Comparison of ENCODE assay signal across 9 cellular contexts in the genomic region with DNA sequence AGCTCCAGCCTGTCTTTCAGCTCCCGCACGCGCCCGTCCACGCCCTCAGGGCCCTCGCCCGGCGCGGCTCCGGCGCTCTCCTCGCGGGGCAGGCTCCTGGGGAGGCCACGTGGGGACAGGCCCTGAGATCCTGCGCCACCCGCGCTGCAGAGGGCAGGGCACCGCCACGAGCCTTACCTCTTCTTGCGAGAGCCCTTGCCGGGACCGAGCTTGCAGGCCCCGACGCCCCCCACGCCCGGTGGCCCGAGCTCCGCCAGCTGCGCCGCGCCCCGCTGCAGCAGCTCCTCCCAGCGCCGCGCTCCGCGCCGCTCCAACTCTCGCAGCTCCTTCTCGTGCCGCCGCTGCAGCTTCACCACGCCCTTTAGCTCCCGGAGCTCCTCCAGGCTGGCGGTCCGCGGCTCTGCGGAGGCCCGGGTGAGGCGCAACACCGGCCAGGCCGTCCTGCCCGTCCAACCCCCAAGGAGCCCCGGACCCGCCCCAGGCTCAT. TPM values are rescaled to one million over a fixed set of nuclear protein-coding genes. Genes with fewer than 3 reads are reported as not detected.
DNase-seq lines count a peak whose midpoint lies in the region; ATAC-seq, FAIRE-seq and TF ChIP-seq lines count a peak whose summit lies in the region.
"Had no signal": no experiment of that assay in that cellular context is flagged by ENCODE, and none has a peak within 500 bp of the region (broad histone marks: within the 10 kb centered on the region; RNA-seq: fewer than 3 reads in every experiment).

No MANE protein-coding gene starts in this region.

- POLR2A ChIA-PET in K562 (lab: Yijun Ruan, JAX): interaction anchor here (0.7 to 1.8 kb wide), 3 partner anchors 9 to 28 kb away, joined by 3 to 13 read pairs (median 3); no protein-coding TSS in a partner anchor
- POLR2A ChIA-PET in activated CD8-positive, alpha-beta T cell treated with anti-CD3 and anti-CD28 coated beads, Interleukin-2, amount 10 ng/mL, durations not matched to agents 7 days and 5 days (lab: Charles Lee): interaction anchor here (1.2 kb wide), 1 partner anchor 16 kb away, joined by 3 read pairs; no protein-coding TSS in a partner anchor

- TF ChIP-seq RAD21 in K562 (CRISPR knock-in tag; conservative IDR thresholded peaks at IDR 0.05 in 1 of 2, IDR thresholded peaks at IDR 0.05 in 1 of 2): no peak

- intact Hi-C loops in K562 (cut with micrococcal nuclease) (no loop called here), tibial artery (cut with DNase I; ENCODE audit: low total_unique reads) (no loop called here)

- H3K9ac ChIP-seq in K562 (ENCODE audit: insufficient read depth in 1 of 2, low read depth in 2 of 2, low read length in 2 of 2): peak overlapping the region in 1 of 2 experiments; percentile 89; a peak in 3 of 4 replicates

- DNase-seq in NCI-H1436 (lab: John Stamatoyannopoulos, UW) (peak; percentile 44), NCI-H1436 treated with DMSO at 0.1 percent for 48 hours (lab: John Stamatoyannopoulos, UW) (no peak), K562 (ENCODE audit: extremely low read depth in 1 of 4, low spot score in 3 of 4) (peak; percentile 61 to 77 (median 75)), iPS-NIHi7 (ENCODE audit: extremely low spot score) (peak; percentile 70), tibial artery (no peak), SW 1271 (lab: John Stamatoyannopoulos, UW) (no peak)
- no peak for DNase-seq in activated CD8-positive, alpha-beta T cell treated with anti-CD3 and anti-CD28 coated beads, Interleukin-2, amount 10 ng/mL, durations not matched to agents 7 days and 5 days
- no peak for DNase-seq in activated T-cell treated with anti-CD3 and anti-CD28 coated beads, Interleukin-2, amount 50 U/mL, for 72 hours

- H3K4me3 ChIP-seq in K562: peak overlapping the region; percentile 21; the same call in 1 of the 2 replicates
- H3K4me3 ChIP-seq in tibial artery: peak overlapping the region; percentile 31 to 46

- H3K36me3 ChIP-seq in K562 (ENCODE audit: control insufficient read depth, insufficient read depth, low read length) (no peaks in the 10 kb centered on the region), tibial artery (no peaks in the 10 kb centered on the region)

- FAIRE-seq in K562 (lab: Jason Lieb, UNC): no peak

- H3K9me1 ChIP-seq in K562 (ENCODE audit: control insufficient read depth, insufficient read depth, low read length): no peaks in the 10 kb centered on the region

- no peaks in the 10 kb centered on the region for H3K9me3 Mint-ChIP-seq in activated CD8-positive, alpha-beta T cell treated with anti-CD3 and anti-CD28 coated beads, Interleukin-2, amount 10 ng/mL, durations not matched to agents 7 days and 5 days (ENCODE audit: insufficient read depth)
- no peaks in the 10 kb centered on the region for H3K9me3 Mint-ChIP-seq in activated T-cell treated with anti-CD3 and anti-CD28 coated beads, Interleukin-2, amount 50 U/mL, for 72 hours

- in situ Hi-C loops in K562 (cut with MboI): no loop called here

- ATAC-seq in K562: peak; percentile 89
- ATAC-seq in activated CD8-positive, alpha-beta T cell treated with anti-CD3 and anti-CD28 coated beads, Interleukin-2, amount 10 ng/mL, durations not matched to agents 7 days and 5 days: no peak
- no peak for ATAC-seq in activated T-cell treated with anti-CD3 and anti-CD28 coated beads, Interleukin-2, amount 50 U/mL, for 72 hours (replicated peaks in 1 of 2)

- peak overlapping the region; percentile 47; the same call in 1 of the 2 replicates for H3K4me2 ChIP-seq in K562 (ENCODE audit: insufficient read depth, low read length)

- H3K27ac Mint-ChIP-seq in activated CD8-positive, alpha-beta T cell treated with anti-CD3 and anti-CD28 coated beads, Interleukin-2, amount 10 ng/mL, durations not matched to agents 7 days and 5 days: no peak overlapping the region
- H3K27ac Mint-ChIP-seq in activated T-cell treated with anti-CD3 and anti-CD28 coated beads, Interleukin-2, amount 50 U/mL, for 72 hours: no peak overlapping the region

- no peak overlapping the region for H3K27ac ChIP-seq in K562 (ENCODE audit: extremely low read depth, low read depth, low read length)
- no peak overlapping the region for H3K27ac ChIP-seq in tibial artery

- no peaks in the 10 kb centered on the region for H3K79me2 ChIP-seq in K562 (ENCODE audit: control insufficient read depth, insufficient read depth, low read length)

- WGBS in K562 (ENCODE audit: insufficient coverage, low coverage, missing lambda C conversion rate): 16% methylated on average over 10 of the region's 55 CpGs

- peaks cover 7% of the 10 kb centered on the region for H3K36me3 Mint-ChIP-seq in activated CD8-positive, alpha-beta T cell treated with anti-CD3 and anti-CD28 coated beads, Interleukin-2, amount 10 ng/mL, durations not matched to agents 7 days and 5 days (ENCODE audit: low read depth)
- no peaks in the 10 kb centered on the region for H3K36me3 Mint-ChIP-seq in activated T-cell treated with anti-CD3 and anti-CD28 coated beads, Interleukin-2, amount 50 U/mL, for 72 hours (ENCODE audit: insufficient read depth in 2 of 2)
- H3K36me3 Mint-ChIP-seq: brain had no signal

- H3K4me1 ChIP-seq in K562 (replicated peaks in 1 of 2; ENCODE audit: control insufficient read depth in 2 of 2, insufficient read depth in 2 of 2, low read length in 2 of 2) (peaks cover 0 to 24% of the 10 kb centered on the region in 2 experiments; a peak in 3 of 5 replicates), tibial artery (peaks cover 0 to 14% (median 12%) of the 10 kb centered on the region in 4 donors)

- peak overlapping the region; percentile 89 for H2AFZ ChIP-seq in K562 (ENCODE audit: low read depth, low read length)

- no peak overlapping the region for H3K4me3 Mint-ChIP-seq in activated CD8-positive, alpha-beta T cell treated with anti-CD3 and anti-CD28 coated beads, Interleukin-2, amount 10 ng/mL, durations not matched to agents 7 days and 5 days
- no peak overlapping the region for H3K4me3 Mint-ChIP-seq in activated T-cell treated with anti-CD3 and anti-CD28 coated beads, Interleukin-2, amount 50 U/mL, for 72 hours

- no peaks in the 10 kb centered on the region for H3K27me3 Mint-ChIP-seq in activated CD8-positive, alpha-beta T cell treated with anti-CD3 and anti-CD28 coated beads, Interleukin-2, amount 10 ng/mL, durations not matched to agents 7 days and 5 days (ENCODE audit: low read depth)
- no peaks in the 10 kb centered on the region for H3K27me3 Mint-ChIP-seq in activated T-cell treated with anti-CD3 and anti-CD28 coated beads, Interleukin-2, amount 50 U/mL, for 72 hours (ENCODE audit: low read depth)

- CTCF ChIA-PET in K562 (lab: Yijun Ruan, JAX; ENCODE audit: low intra/inter-chr PET ratio): no interaction called here
- CTCF ChIA-PET in activated CD8-positive, alpha-beta T cell treated with anti-CD3 and anti-CD28 coated beads, Interleukin-2, amount 10 ng/mL, durations not matched to agents 7 days and 5 days (lab: Charles Lee): interaction anchor here (1.0 to 3.7 kb wide), 4 partner anchors 12 to 18 kb away, joined by 3 to 28 read pairs (median 3); partner anchors contain the start of gene PLCB2

- H3K27me3 ChIP-seq in K562 (ENCODE audit: control insufficient read depth in 2 of 2, insufficient read depth in 2 of 2, low read length in 2 of 2) (peaks cover 3 to 40% of the 10 kb centered on the region in 2 experiments; a peak in 4 of 5 replicates), tibial artery (peaks cover 0 to 39% of the 10 kb centered on the region in 2 donors)

- 0 out of 2 replicates have a peak, but pooled peaks have one; percentile 29 for TF ChIP-seq POLR2A in K562 (conservative IDR thresholded peaks at IDR 0.05)

- H3K9me3 ChIP-seq in K562 (replicated peaks; ENCODE audit: control insufficient read depth, insufficient read depth, low read depth, low read length): no peaks in the 10 kb centered on the region
- no peaks in the 10 kb centered on the region for H3K9me3 ChIP-seq in tibial artery

- BruUV-seq in K562 (replicated peaks; lab: Mats Ljungman, UMichigan): no TSS peak

- TF ChIP-seq CTCF in K562 (IDR thresholded peaks at IDR 0.05 in 2 of 3, conservative IDR thresholded peaks at IDR 0.05 in 1 of 3; ENCODE audit: insufficient read depth in 2 of 3, low read depth in 1 of 3, low read length in 3 of 3): no peak
- TF ChIP-seq CTCF in tibial artery (IDR thresholded peaks at IDR 0.05): no peak

- no peak for TF ChIP-seq EP300 in K562 (IDR thresholded peaks at IDR 0.05; ENCODE audit: low read length)

- H3K4me1 Mint-ChIP-seq in activated CD8-positive, alpha-beta T cell treated with anti-CD3 and anti-CD28 coated beads, Interleukin-2, amount 10 ng/mL, durations not matched to agents 7 days and 5 days (ENCODE audit: low read depth): no peaks in the 10 kb centered on the region
- H3K4me1 Mint-ChIP-seq in activated T-cell treated with anti-CD3 and anti-CD28 coated beads, Interleukin-2, amount 50 U/mL, for 72 hours (ENCODE audit: low read depth): no peaks in the 10 kb centered on the region

- H4K20me1 ChIP-seq in K562 (replicated peaks; ENCODE audit: control insufficient read depth, insufficient read depth, low read length): 0 out of 2 replicates have a peak, but pooled peaks cover 2% of the 10 kb centered on the region

RNA-seq across cellular contexts. Expression of gene ANKRD63, which starts 8.3 kb away (rescaled TPM):
- 1.5 TPM in 1 of 2 replicates, not detected in the other for total RNA-seq in K562 (2011; cell fraction: chromatin; rRNA removed; ENCODE audit: low replicate concordance)
- 0.92 and 2.5 TPM in 2 replicates for total RNA-seq in K562 (2011; cell fraction: nucleolus; rRNA removed)
- total RNA-seq in K562 (2011; cell fraction: nucleoplasm; rRNA removed): not detected in 2 replicates
- total RNA-seq in K562 (2014; rRNA removed) (2.0 and 2.5 TPM in 2 replicates), K562 (2014; rRNA removed; fragmentation: Illumina TruSeq; extraction: Trizol) (not detected in 2 replicates), K562 (2015; rRNA removed; fragmentation: Illumina TruSeq; extraction: Trizol) (not detected in 2 replicates), K562 (2021) (1.8 and 2.5 TPM in 2 replicates)
- polyA plus RNA-seq in K562 (2011; rRNA removed) (0.19 TPM in 1 of 2 replicates, not detected in the other), K562 (2014; fragmentation: Illumina TruSeq; extraction: Trizol) (not detected in 2 replicates), K562 (2014; fragmentation: Nextera tagmentation; extraction: Ambion mirVana) (not detected), K562 (2014; rRNA removed) (0.63 and 1.3 TPM in 2 replicates)
- 0.24 and 2.1 TPM in 2 replicates for polyA plus RNA-seq in K562 (2011; cell fraction: cytosol; rRNA removed)
- polyA plus RNA-seq in K562 (2011; cell fraction: nucleus; rRNA removed): 2.7 and 5.3 TPM in 2 replicates
- 0.60 and 1.1 TPM in 2 replicates for polyA plus RNA-seq in K562 (2012)
- not detected in 2 replicates for polyA minus RNA-seq in K562 (2011; rRNA and poly(A)+ RNA removed)
- 1.5 and 3.5 TPM in 2 replicates for polyA minus RNA-seq in K562 (2011; cell fraction: cytosol; rRNA and poly(A)+ RNA removed)
- polyA minus RNA-seq in K562 (2011; cell fraction: nucleus; rRNA and poly(A)+ RNA removed): 3.4 and 3.7 TPM in 2 replicates
- under 1 TPM in 1 of 2 experiments, not detected in 1; 0.37 TPM for total RNA-seq in activated CD8-positive, alpha-beta T cell treated with anti-CD3 and anti-CD28 coated beads, Interleukin-2, amount 10 ng/mL, durations not matched to agents 7 days and 5 days
- not detected for total RNA-seq in activated T-cell treated with anti-CD3 and anti-CD28 coated beads, Interleukin-2, amount 50 U/mL, for 72 hours

RNA-seq across cellular contexts. Expression of gene PLCB2, which starts 16.6 kb away (rescaled TPM):
- total RNA-seq in K562 (2011; cell fraction: chromatin; rRNA removed; ENCODE audit: low replicate concordance): 12.9 and 33.6 TPM in 2 replicates
- 15.5 and 22.3 TPM in 2 replicates for total RNA-seq in K562 (2011; cell fraction: nucleolus; rRNA removed)
- 11.8 and 13.5 TPM in 2 replicates for total RNA-seq in K562 (2011; cell fraction: nucleoplasm; rRNA removed)
- total RNA-seq in K562 (2014; rRNA removed): 6.9 and 7.1 TPM in 2 replicates
- total RNA-seq in K562 (2014; rRNA removed; fragmentation: Illumina TruSeq; extraction: Trizol): 3.4 and 4.1 TPM in 2 replicates
- 10.0 and 10.8 TPM in 2 replicates for total RNA-seq in K562 (2015; rRNA removed; fragmentation: Illumina TruSeq; extraction: Trizol)
- 11.2 and 11.6 TPM in 2 replicates for total RNA-seq in K562 (2021)
- 8.0 and 25.4 TPM in 2 replicates for polyA plus RNA-seq in K562 (2011; rRNA removed)
- 10.9 and 18.6 TPM in 2 replicates for polyA plus RNA-seq in K562 (2011; cell fraction: cytosol; rRNA removed)
- polyA plus RNA-seq in K562 (2011; cell fraction: nucleus; rRNA removed): 111 and 184 TPM in 2 replicates
- 14.5 and 45.8 TPM in 2 replicates for polyA plus RNA-seq in K562 (2012)
- 9.0 and 9.5 TPM in 2 replicates for polyA plus RNA-seq in K562 (2014; fragmentation: Illumina TruSeq; extraction: Trizol)
- polyA plus RNA-seq in K562 (2014; fragmentation: Nextera tagmentation; extraction: Ambion mirVana): under 1 TPM; 0.37 to 0.59 TPM
- polyA plus RNA-seq in K562 (2014; rRNA removed): 12.3 and 13.2 TPM in 2 replicates
- polyA minus RNA-seq in K562 (2011; rRNA and poly(A)+ RNA removed): 6.1 and 8.4 TPM in 2 replicates
- 5.0 and 9.4 TPM in 2 replicates for polyA minus RNA-seq in K562 (2011; cell fraction: cytosol; rRNA and poly(A)+ RNA removed)
- polyA minus RNA-seq in K562 (2011; cell fraction: nucleus; rRNA and poly(A)+ RNA removed): 17.9 and 45.7 TPM in 2 replicates
- total RNA-seq in activated CD8-positive, alpha-beta T cell treated with anti-CD3 and anti-CD28 coated beads, Interleukin-2, amount 10 ng/mL, durations not matched to agents 7 days and 5 days: 100 to 1,000 TPM; 133 to 160 TPM
- 10 to 100 TPM; 90.4 to 91.8 TPM for total RNA-seq in activated T-cell treated with anti-CD3 and anti-CD28 coated beads, Interleukin-2, amount 50 U/mL, for 72 hours

RNA-seq across cellular contexts. Expression of gene INAFM2, which starts 32.4 kb away (rescaled TPM):
- total RNA-seq in K562 (2011; cell fraction: chromatin; rRNA removed; ENCODE audit: low replicate concordance): 19.1 and 21.1 TPM in 2 replicates
- 18.6 and 23.8 TPM in 2 replicates for total RNA-seq in K562 (2011; cell fraction: nucleolus; rRNA removed)
- total RNA-seq in K562 (2011; cell fraction: nucleoplasm; rRNA removed): 30.2 and 44.3 TPM in 2 replicates
- total RNA-seq in K562 (2014; rRNA removed) (27.1 and 27.8 TPM in 2 replicates), K562 (2014; rRNA removed; fragmentation: Illumina TruSeq; extraction: Trizol) (29.1 and 30.4 TPM in 2 replicates), K562 (2015; rRNA removed; fragmentation: Illumina TruSeq; extraction: Trizol) (29.4 and 32.1 TPM in 2 replicates), K562 (2021) (37.4 and 43.1 TPM in 2 replicates)
- polyA plus RNA-seq in K562 (2011; rRNA removed) (26.7 and 27.9 TPM in 2 replicates), K562 (2014; fragmentation: Illumina TruSeq; extraction: Trizol) (20.3 and 25.5 TPM in 2 replicates), K562 (2014; fragmentation: Nextera tagmentation; extraction: Ambion mirVana) (10 to 100 TPM; 11.8 to 12.3 TPM), K562 (2014; rRNA removed) (27.2 and 28.2 TPM in 2 replicates)
- polyA plus RNA-seq in K562 (2011; cell fraction: cytosol; rRNA removed): 12.9 and 15.5 TPM in 2 replicates
- 17.8 and 18.7 TPM in 2 replicates for polyA plus RNA-seq in K562 (2011; cell fraction: nucleus; rRNA removed)
- polyA plus RNA-seq in K562 (2012): 20.1 and 23.2 TPM in 2 replicates
- 18.1 and 20.4 TPM in 2 replicates for polyA minus RNA-seq in K562 (2011; rRNA and poly(A)+ RNA removed)
- polyA minus RNA-seq in K562 (2011; cell fraction: cytosol; rRNA and poly(A)+ RNA removed): 15.7 TPM in 2 replicates
- polyA minus RNA-seq in K562 (2011; cell fraction: nucleus; rRNA and poly(A)+ RNA removed): 6.6 and 16.3 TPM in 2 replicates
- 1 to 10 TPM; 8.7 to 9.4 TPM for total RNA-seq in activated CD8-positive, alpha-beta T cell treated with anti-CD3 and anti-CD28 coated beads, Interleukin-2, amount 10 ng/mL, durations not matched to agents 7 days and 5 days
- total RNA-seq in activated T-cell treated with anti-CD3 and anti-CD28 coated beads, Interleukin-2, amount 50 U/mL, for 72 hours: 10 to 100 TPM in 1 of 2 donors, 1 to 10 TPM in 1; 7.1 to 10.2 TPM

RNA-seq across cellular contexts. Expression of gene CCDC9B, which starts 49.6 kb away (rescaled TPM):
- total RNA-seq in K562 (2011; cell fraction: chromatin; rRNA removed; ENCODE audit: low replicate concordance): 0.76 and 1.0 TPM in 2 replicates
- total RNA-seq in K562 (2011; cell fraction: nucleolus; rRNA removed): 0.79 and 0.83 TPM in 2 replicates
- total RNA-seq in K562 (2011; cell fraction: nucleoplasm; rRNA removed): 0.44 and 0.84 TPM in 2 replicates
- total RNA-seq in K562 (2014; rRNA removed): 0.08 TPM in 1 of 2 replicates, not detected in the other
- 0.36 and 0.38 TPM in 2 replicates for total RNA-seq in K562 (2014; rRNA removed; fragmentation: Illumina TruSeq; extraction: Trizol)
- 0.26 and 0.47 TPM in 2 replicates for total RNA-seq in K562 (2015; rRNA removed; fragmentation: Illumina TruSeq; extraction: Trizol)
- total RNA-seq in K562 (2021): 0.33 and 0.56 TPM in 2 replicates
- polyA plus RNA-seq in K562 (2011; rRNA removed): 0.04 TPM in 2 replicates
- polyA plus RNA-seq in K562 (2011; cell fraction: cytosol; rRNA removed): 0.03 TPM in 1 of 2 replicates, not detected in the other
- polyA plus RNA-seq in K562 (2011; cell fraction: nucleus; rRNA removed): 0.22 and 0.38 TPM in 2 replicates
- 0.35 and 1.3 TPM in 2 replicates for polyA plus RNA-seq in K562 (2012)
- 0.16 and 0.17 TPM in 2 replicates for polyA plus RNA-seq in K562 (2014; fragmentation: Illumina TruSeq; extraction: Trizol)
- under 1 TPM; 0.01 to 0.03 TPM for polyA plus RNA-seq in K562 (2014; fragmentation: Nextera tagmentation; extraction: Ambion mirVana)
- polyA plus RNA-seq in K562 (2014; rRNA removed): 0.05 and 0.15 TPM in 2 replicates
- 0.06 and 0.07 TPM in 2 replicates for polyA minus RNA-seq in K562 (2011; rRNA and poly(A)+ RNA removed)
- polyA minus RNA-seq in K562 (2011; cell fraction: cytosol; rRNA and poly(A)+ RNA removed): not detected in 2 replicates
- 0.54 and 1.6 TPM in 2 replicates for polyA minus RNA-seq in K562 (2011; cell fraction: nucleus; rRNA and poly(A)+ RNA removed)
- total RNA-seq in activated CD8-positive, alpha-beta T cell treated with anti-CD3 and anti-CD28 coated beads, Interleukin-2, amount 10 ng/mL, durations not matched to agents 7 days and 5 days: under 1 TPM; 0.76 to 0.84 TPM
- total RNA-seq in activated T-cell treated with anti-CD3 and anti-CD28 coated beads, Interleukin-2, amount 50 U/mL, for 72 hours: 1 to 10 TPM; 1.0 to 1.6 TPM

RNA-seq across cellular contexts. Expression of gene PAK6, which starts 52.3 kb away (rescaled TPM):
- total RNA-seq in K562 (2011; cell fraction: chromatin; rRNA removed; ENCODE audit: low replicate concordance): 0.25 and 1.3 TPM in 2 replicates
- total RNA-seq in K562 (2011; cell fraction: nucleolus; rRNA removed): 0.66 and 1.8 TPM in 2 replicates
- 0.15 and 1.8 TPM in 2 replicates for total RNA-seq in K562 (2011; cell fraction: nucleoplasm; rRNA removed)
- total RNA-seq in K562 (2014; rRNA removed): 0.08 and 0.09 TPM in 2 replicates
- total RNA-seq in K562 (2014; rRNA removed; fragmentation: Illumina TruSeq; extraction: Trizol): 0.22 TPM in 1 of 2 replicates, not detected in the other
- total RNA-seq in K562 (2015; rRNA removed; fragmentation: Illumina TruSeq; extraction: Trizol): 0.08 TPM in 1 of 2 replicates, not detected in the other
- 0.20 and 0.47 TPM in 2 replicates for total RNA-seq in K562 (2021)
- 0.28 and 0.74 TPM in 2 replicates for polyA plus RNA-seq in K562 (2011; rRNA removed)
- 0.25 and 2.2 TPM in 2 replicates for polyA plus RNA-seq in K562 (2011; cell fraction: cytosol; rRNA removed)
- 0.18 and 2.1 TPM in 2 replicates for polyA plus RNA-seq in K562 (2011; cell fraction: nucleus; rRNA removed)
- 0.17 and 0.33 TPM in 2 replicates for polyA plus RNA-seq in K562 (2012)
- 0.16 and 0.33 TPM in 2 replicates for polyA plus RNA-seq in K562 (2014; fragmentation: Illumina TruSeq; extraction: Trizol)
- polyA plus RNA-seq in K562 (2014; fragmentation: Nextera tagmentation; extraction: Ambion mirVana): under 1 TPM in 1 of 2 experiments, not detected in 1; 0.03 TPM
- polyA plus RNA-seq in K562 (2014; rRNA removed): 0.04 and 0.07 TPM in 2 replicates
- 0.15 and 0.25 TPM in 2 replicates for polyA minus RNA-seq in K562 (2011; rRNA and poly(A)+ RNA removed)
- polyA minus RNA-seq in K562 (2011; cell fraction: cytosol; rRNA and poly(A)+ RNA removed): 1.1 TPM in 1 of 2 replicates, not detected in the other
- polyA minus RNA-seq in K562 (2011; cell fraction: nucleus; rRNA and poly(A)+ RNA removed): 0.33 and 2.3 TPM in 2 replicates
- 1 to 10 TPM; 1.2 to 1.4 TPM for total RNA-seq in activated CD8-positive, alpha-beta T cell treated with anti-CD3 and anti-CD28 coated beads, Interleukin-2, amount 10 ng/mL, durations not matched to agents 7 days and 5 days
- total RNA-seq in activated T-cell treated with anti-CD3 and anti-CD28 coated beads, Interleukin-2, amount 50 U/mL, for 72 hours: 1 to 10 TPM in 1 of 2 donors, under 1 TPM in 1; 0.51 to 1.2 TPM

Comparison
In these comparisons a context has a peak if more than half of its experiments do, and no peak if none do; other contexts are left out.
1. DNase-seq: peak in NCI-H1436 (single experiment), K562 (4 of 4) and iPS-NIHi7 (single experiment); none in NCI-H1436 treated with DMSO at 0.1 percent for 48 hours (single experiment), tibial artery (0 of 2), activated CD8-positive, alpha-beta T cell treated with anti-CD3 and anti-CD28 coated beads, Interleukin-2, amount 10 ng/mL, durations not matched to agents 7 days and 5 days (single experiment), SW 1271 (0 of 2) and activated T-cell treated with anti-CD3 and anti-CD28 coated beads, Interleukin-2, amount 50 U/mL, for 72 hours (0 of 2).